Comparison of ENCODE assay signal across 13 cellular contexts in the genomic region with DNA sequence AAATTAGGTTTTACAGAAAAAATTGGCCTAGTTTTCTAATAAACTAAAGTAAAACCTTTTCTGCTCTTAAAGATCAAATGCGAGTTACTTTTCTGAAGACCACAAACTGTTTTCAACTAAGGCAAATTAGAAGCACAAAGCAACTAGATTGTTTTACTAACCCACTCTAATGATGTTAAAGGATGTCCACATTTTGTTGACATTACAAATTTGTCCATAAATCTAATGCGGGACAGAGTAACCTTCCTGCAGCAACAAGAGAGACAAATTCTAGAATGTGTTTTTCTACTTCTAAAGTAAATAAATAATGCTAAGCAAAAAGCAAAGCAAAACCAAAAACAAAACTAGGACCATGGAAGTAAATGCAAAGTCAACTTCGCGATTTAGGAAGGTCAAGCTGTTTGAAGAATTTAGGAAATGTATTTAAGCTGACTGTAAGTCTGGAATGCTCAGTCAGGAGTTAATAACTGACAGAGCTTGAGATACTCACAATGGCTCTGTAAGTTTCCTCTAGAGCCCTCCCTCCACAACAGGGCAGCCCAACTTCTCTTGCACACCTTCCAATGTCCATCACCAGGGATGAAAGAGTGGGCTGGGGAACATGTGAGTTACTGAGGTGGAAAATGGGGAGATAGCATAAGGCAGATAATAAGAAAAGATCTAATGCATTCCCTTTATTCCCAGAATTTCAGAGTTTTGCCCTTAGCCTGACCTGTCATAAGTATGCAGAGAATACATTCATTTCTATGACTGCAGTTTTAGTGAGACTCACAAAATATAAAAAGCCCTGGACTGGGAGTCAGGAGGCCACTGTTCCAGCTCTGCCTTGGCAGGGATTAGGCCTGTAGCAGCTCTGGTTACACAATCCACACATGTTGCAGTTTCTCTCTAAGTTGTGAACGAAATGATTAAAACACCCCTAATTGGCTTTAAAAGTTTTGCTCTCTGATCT.
"Had no signal": no experiment of that assay in that cellular context is flagged by ENCODE, and none has a peak within 500 bp of the region (broad histone marks: within the 10 kb centered on the region; RNA-seq: fewer than 3 reads in every experiment).

No MANE protein-coding gene starts in this region.

- DNase-seq: activated CD4-positive, alpha-beta T cell treated with anti-CD3 and anti-CD28 coated beads, Interleukin-2, amount 50 U/mL, for 48 hours; activated CD4-positive, CD25-positive, alpha-beta regulatory T cell treated with anti-CD3 and anti-CD28 coated beads, Interleukin-2, amount 50 U/mL, for 72 hours; activated gamma-delta T cell; activated naive CD8-positive, alpha-beta T cell treated with anti-CD3 and anti-CD28 coated beads for 36 hours; activated T-cell treated with anti-CD3 and anti-CD28 coated beads, Interleukin-2, amount 50 U/mL, for 48 hours; hypothalamus; left cardiac atrium; sigmoid colon; stimulated activated CD4-positive, alpha-beta T cell treated with anti-CD3 and anti-CD28 coated beads, Interleukin-12 subunit alpha, Interleukin-12 subunit beta, amount 100 ng/mL, for 4 hours; stimulated activated naive CD4-positive, alpha-beta T cell treated with Interleukin-2 at 50 U/mL for 16 hours had no signal

- H3K4me3 Mint-ChIP-seq: activated naive CD8-positive, alpha-beta T cell treated with anti-CD3 and anti-CD28 coated beads for 36 hours; type B pancreatic cell had no signal

- H3K27ac Mint-ChIP-seq: activated naive CD8-positive, alpha-beta T cell treated with anti-CD3 and anti-CD28 coated beads for 36 hours; type B pancreatic cell had no signal

- H3K36me3 ChIP-seq: sigmoid colon, suprapubic skin had no signal

- H3K27ac ChIP-seq: sigmoid colon, suprapubic skin had no signal

- H3K4me1 ChIP-seq: sigmoid colon, suprapubic skin had no signal

- H3K4me1 Mint-ChIP-seq: activated naive CD8-positive, alpha-beta T cell treated with anti-CD3 and anti-CD28 coated beads for 36 hours had no signal

- H3K4me3 ChIP-seq: sigmoid colon, suprapubic skin had no signal

- H3K36me3 Mint-ChIP-seq: activated naive CD8-positive, alpha-beta T cell treated with anti-CD3 and anti-CD28 coated beads for 36 hours; type B pancreatic cell had no signal

- H3K9me3 Mint-ChIP-seq: activated naive CD8-positive, alpha-beta T cell treated with anti-CD3 and anti-CD28 coated beads for 36 hours had no signal

- FAIRE-seq: bronchial epithelial cell had no signal

- H3K9me3 ChIP-seq: suprapubic skin had no signal
